ENCODE assay signal across 10 cellular contexts in genomic region chr9:95189230-95190098, GRCh38.
A peak's percentile ranks its signal among the peaks of the same experiment; 100 is the strongest.
DNase-seq lines count a peak whose midpoint lies in the region; FAIRE-seq and TF ChIP-seq lines count a peak whose summit lies in the region.
"Had no signal": no experiment of that assay in that cellular context is flagged by ENCODE, and none has a peak within 500 bp of the region (broad histone marks: within the 10 kb centered on the region; RNA-seq: fewer than 3 reads in every experiment).

No MANE protein-coding gene starts in this region.

- no peaks in the 10 kb centered on the region for H3K27me3 Mint-ChIP-seq in CD4-positive, alpha-beta memory T cell
- H3K27me3 Mint-ChIP-seq in nephron progenitor cell (ENCODE audit: low read depth, poor library complexity), result no peaks in the 10 kb centered on the region
- H3K27me3 Mint-ChIP-seq in Caco-2 (ENCODE audit: insufficient read depth, unreplicated experiment), result no peaks in the 10 kb centered on the region
- H3K27me3 Mint-ChIP-seq: IgD-negative memory B cell had no signal

- H3K9me3 ChIP-seq in CD4-positive, alpha-beta memory T cell (ENCODE audit: control insufficient read depth in 1 of 2, low read length in 2 of 2), result no peaks in the 10 kb centered on the region
- H3K9me3 ChIP-seq in SJCRH30 (replicated peaks), result no peaks in the 10 kb centered on the region
- no peaks in the 10 kb centered on the region for H3K9me3 ChIP-seq in endothelial cell of umbilical vein (replicated peaks; ENCODE audit: control insufficient read depth, insufficient read depth, low read length)
- no peaks in the 10 kb centered on the region for H3K9me3 ChIP-seq in Caco-2

- no TSS peak for BruUV-seq in endothelial cell of umbilical vein (replicated peaks; lab: Mats Ljungman, UMichigan)
- BruUV-seq in Caco-2 (replicated peaks; lab: Mats Ljungman, UMichigan), result no TSS peak

- H2AFZ ChIP-seq in endothelial cell of umbilical vein (ENCODE audit: low read depth, low read length), result peak overlapping the region; percentile 39

- H3K27ac ChIP-seq in CD4-positive, alpha-beta memory T cell (ENCODE audit: low read depth, low read length), result no peak overlapping the region
- H3K27ac ChIP-seq in SJCRH30 (peak overlapping the region; percentile 33; the same call in 1 of the 2 replicates), endothelial cell of umbilical vein (ENCODE audit: insufficient read depth, low read depth, low read length) (peak overlapping the region; percentile 89)

- H3K4me2 ChIP-seq in endothelial cell of umbilical vein (ENCODE audit: insufficient read depth, low read length), result peak overlapping the region; percentile 86

- H3K27me3 ChIP-seq in CD4-positive, alpha-beta memory T cell (ENCODE audit: insufficient read depth, low read length), result no peaks in the 10 kb centered on the region
- H3K27me3 ChIP-seq in SJCRH30 (no peaks in the 10 kb centered on the region), endothelial cell of umbilical vein (ENCODE audit: control insufficient read depth in 2 of 2, insufficient read depth in 2 of 2, low read length in 2 of 2) (no peaks in the 10 kb centered on the region), Caco-2 (replicated peaks; ENCODE audit: control insufficient read depth, insufficient read depth, low read length) (no peaks in the 10 kb centered on the region)

- no peaks in the 10 kb centered on the region for H3K36me3 ChIP-seq in CD4-positive, alpha-beta memory T cell (ENCODE audit: insufficient read depth, low read length)
- H3K36me3 ChIP-seq in SJCRH30 (no peaks in the 10 kb centered on the region; the same call in 1 of the 2 replicates), endothelial cell of umbilical vein (ENCODE audit: control insufficient read depth in 2 of 2, extremely low read depth in 1 of 2, insufficient read depth in 2 of 2, low read length in 2 of 2) (no peaks in the 10 kb centered on the region), Caco-2 (ENCODE audit: control insufficient read depth, insufficient read depth, low read length) (no peaks in the 10 kb centered on the region)

- H4K20me1 ChIP-seq in endothelial cell of umbilical vein (replicated peaks; ENCODE audit: control insufficient read depth, extremely low read depth, insufficient read depth, low read length), result no peaks in the 10 kb centered on the region

- H3K27ac Mint-ChIP-seq in CD4-positive, alpha-beta memory T cell, result peak overlapping the region in 4 of 7 donors; percentile 7 to 64 (median 23)
- H3K27ac Mint-ChIP-seq in nephron progenitor cell (peak overlapping the region; percentile 88), Caco-2 (ENCODE audit: unreplicated experiment) (no peak overlapping the region)
- H3K27ac Mint-ChIP-seq: IgD-negative memory B cell had no signal

- CTCF ChIA-PET in CD4-positive, alpha-beta memory T cell (lab: Charles Lee; ENCODE audit: partially characterized antibody), result interaction anchor here (0.9 to 2.3 kb wide), 5 partner anchors 9 to 521 kb away, joined by 3 to 8 read pairs (median 4); no protein-coding TSS in a partner anchor
- CTCF ChIA-PET in endothelial cell of umbilical vein (lab: Charles Lee) (interaction anchor here (0.8 to 2.8 kb wide), 10 partner anchors 10 to 520 kb away, joined by 3 to 14 read pairs (median 3); no protein-coding TSS in a partner anchor), Caco-2 (lab: Charles Lee) (no interaction called here)

- H3K9me3 Mint-ChIP-seq in CD4-positive, alpha-beta memory T cell, result no peaks in the 10 kb centered on the region
- no peaks in the 10 kb centered on the region for H3K9me3 Mint-ChIP-seq in nephron progenitor cell
- peaks cover 15% of the 10 kb centered on the region for H3K9me3 Mint-ChIP-seq in Caco-2 (ENCODE audit: unreplicated experiment)

- intact Hi-C loops in CD4-positive, alpha-beta memory T cell (cut with micrococcal nuclease), result no loop called here
- intact Hi-C loops in endothelial cell of umbilical vein (cut with micrococcal nuclease), result loop anchor here (1.0 to 10.0 kb wide), 8 partner anchors 11 to 1025 kb away; partner anchors contain the start of genes ERCC6L2 and FANCC
- intact Hi-C loops in Caco-2 (cut with micrococcal nuclease; ENCODE audit: unreplicated experiment), result no loop called here

- H3K79me2 ChIP-seq in endothelial cell of umbilical vein (ENCODE audit: control insufficient read depth, insufficient read depth, low read length), result no peaks in the 10 kb centered on the region

- H3K4me1 ChIP-seq in CD4-positive, alpha-beta memory T cell (ENCODE audit: insufficient read depth, low read length), result peaks cover 6% of the 10 kb centered on the region
- peaks cover 14% of the 10 kb centered on the region for H3K4me1 ChIP-seq in SJCRH30
- H3K4me1 ChIP-seq in endothelial cell of umbilical vein (ENCODE audit: control insufficient read depth, extremely low read depth, insufficient read depth, low read length), result peaks cover 25% of the 10 kb centered on the region
- H3K4me1 ChIP-seq in Caco-2, result no peaks in the 10 kb centered on the region; the same call in 1 of the 2 replicates

- H3K4me1 Mint-ChIP-seq in CD4-positive, alpha-beta memory T cell, result peaks cover 11 to 30% (median 16%) of the 10 kb centered on the region in 4 donors
- H3K4me1 Mint-ChIP-seq in nephron progenitor cell (peaks cover 36% of the 10 kb centered on the region), Caco-2 (ENCODE audit: low read depth, unreplicated experiment) (peaks cover 12% of the 10 kb centered on the region)

- H3K9ac ChIP-seq in endothelial cell of umbilical vein (replicated peaks; ENCODE audit: extremely low read depth, insufficient read depth, low read length), result peak overlapping the region; percentile 87

- POLR2A ChIA-PET in CD4-positive, alpha-beta memory T cell (lab: Charles Lee; ENCODE audit: partially characterized antibody), result no interaction called here
- POLR2A ChIA-PET in endothelial cell of umbilical vein (lab: Charles Lee) (no interaction called here), Caco-2 (lab: Charles Lee) (no interaction called here)

- peak; percentile 91 for FAIRE-seq in endothelial cell of umbilical vein (lab: Jason Lieb, UNC)

- dilution Hi-C loops in endothelial cell of umbilical vein (cut with MboI; ENCODE audit: extremely low pct_ligation_motif_present, low sequenced_read_pairs), result no loop called here

- TF ChIP-seq POLR2A in endothelial cell of umbilical vein (IDR thresholded peaks at IDR 0.05; ENCODE audit: low read depth, low read length), result no peak

- no peaks in the 10 kb centered on the region for H3K9me1 ChIP-seq in endothelial cell of umbilical vein (replicated peaks; ENCODE audit: control insufficient read depth, extremely low read depth, insufficient read depth, low read length)

- DNase-seq in CD4-positive, alpha-beta memory T cell, result peak in 1 of 5 donors; percentile 2
- DNase-seq in SJCRH30 (peak; percentile 40 to 58), endothelial cell of umbilical vein (ENCODE audit: low read depth, low spot score) (peak; percentile 95), nephron progenitor cell (no peak), NCI-H1930 (lab: John Stamatoyannopoulos, UW) (no peak), AG08395 (ENCODE audit: low spot score) (no peak), Caco-2 (no peak)
- no peak for DNase-seq in effector CD8-positive, alpha-beta T cell (lab: John Stamatoyannopoulos, UW)

- peaks cover 0 to 4% of the 10 kb centered on the region in 2 donors for H3K36me3 Mint-ChIP-seq in CD4-positive, alpha-beta memory T cell
- H3K36me3 Mint-ChIP-seq in nephron progenitor cell (ENCODE audit: low read depth) (peaks cover 9% of the 10 kb centered on the region), Caco-2 (ENCODE audit: insufficient read depth, unreplicated experiment) (peaks cover 22% of the 10 kb centered on the region)

- H3K4me3 Mint-ChIP-seq in CD4-positive, alpha-beta memory T cell, result peak overlapping the region in 3 of 8 donors; percentile 7 to 70 (median 34)
- H3K4me3 Mint-ChIP-seq in nephron progenitor cell (peak overlapping the region; percentile 14), Caco-2 (ENCODE audit: unreplicated experiment) (no peak overlapping the region)
- H3K4me3 Mint-ChIP-seq: IgD-negative memory B cell had no signal

- TF ChIP-seq CTCF in endothelial cell of umbilical vein (IDR thresholded peaks at IDR 0.05; ENCODE audit: extremely low read depth in 1 of 2, insufficient read depth in 1 of 2, low read depth in 1 of 2, low read length in 2 of 2) (no peak), nephron progenitor cell (IDR thresholded peaks at IDR 0.05) (no peak), Caco-2 (IDR thresholded peaks at IDR 0.05; ENCODE audit: insufficient read depth in 1 of 2, low read depth in 1 of 2, low read length in 1 of 2, severe bottlenecking in 1 of 2, unreplicated experiment in 1 of 2) (no peak)

- no peak overlapping the region for H3K4me3 ChIP-seq in CD4-positive, alpha-beta memory T cell (ENCODE audit: low read length in 2 of 2)
- H3K4me3 ChIP-seq in SJCRH30 (peak overlapping the region; percentile 27), endothelial cell of umbilical vein (replicated peaks in 1 of 3; ENCODE audit: insufficient read depth in 1 of 3, low read depth in 1 of 3, low read length in 3 of 3) (peak overlapping the region in 2 of 3 experiments; percentile 24 to 41), Caco-2 (ENCODE audit: low read depth, low read length) (no peak overlapping the region)
- H3K4me3 ChIP-seq: skin epidermis had no signal

TF ChIP-seq in endothelial cell of umbilical vein, 7 proteins besides CTCF, POLR2A, EP300 and RAD21:
- no peak for TF ChIP-seq MAX (IDR thresholded peaks at IDR 0.05; ENCODE audit: insufficient read depth, insufficient read length)
- no peak for TF ChIP-seq GATA2 (IDR thresholded peaks at IDR 0.05; ENCODE audit: insufficient read depth, insufficient read length, low read depth, low read length)
- peak; percentile 22 for TF ChIP-seq FOS (IDR thresholded peaks at IDR 0.05; ENCODE audit: borderline replicate concordance, insufficient read depth, low read length)
- no peak for TF ChIP-seq EZH2 (IDR thresholded peaks at IDR 0.05; ENCODE audit: borderline replicate concordance, low read depth, low read length, severe bottlenecking)
- TF ChIP-seq MYC (IDR thresholded peaks at IDR 0.05; ENCODE audit: low read depth, low read length), result no peak
- peak; percentile 29 for TF ChIP-seq JUN (IDR thresholded peaks at IDR 0.05; ENCODE audit: borderline replicate concordance, insufficient read depth, insufficient read length, low read depth)
- TF ChIP-seq POLR2AphosphoS5 (IDR thresholded peaks at IDR 0.05; ENCODE audit: insufficient read depth, low read depth, low read length), result peak; percentile 63

Comparison
In these comparisons a context has a peak if more than half of its experiments do, and no peak if none do; other contexts are left out.
1. DNase-seq: peak in SJCRH30 (2 of 2) and endothelial cell of umbilical vein (single experiment); none in nephron progenitor cell (single experiment), NCI-H1930 (0 of 2), effector CD8-positive, alpha-beta T cell (single experiment), AG08395 (single experiment) and Caco-2 (0 of 2).
2. H3K4me3 ChIP-seq: peak in SJCRH30 (single experiment) and endothelial cell of umbilical vein (2 of 3); none in CD4-positive, alpha-beta memory T cell (0 of 2) and Caco-2 (single experiment).